In the genomic region with DNA sequence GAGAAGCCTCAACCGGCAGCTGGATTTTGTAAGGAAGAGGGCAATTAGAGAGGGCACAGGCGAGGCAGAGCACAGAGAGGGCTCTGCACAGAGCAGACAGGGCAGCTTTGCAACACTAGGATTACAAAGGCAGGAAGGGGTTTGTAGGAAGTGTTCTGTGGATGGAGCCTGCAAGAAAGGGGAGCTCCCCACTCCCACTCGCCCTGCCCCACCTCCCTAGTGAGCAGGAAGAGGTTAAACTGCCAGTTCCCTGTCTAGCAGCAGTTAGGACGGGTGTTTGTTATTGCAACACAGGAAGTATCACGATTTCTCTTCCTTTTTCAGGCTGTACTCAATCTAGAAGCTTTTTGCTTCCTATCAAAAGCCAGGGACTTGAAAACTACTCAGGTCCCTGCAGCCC, we compare ENCODE assay signal across 8 cellular contexts.
A peak's percentile ranks its signal among the peaks of the same experiment; 100 is the strongest.
DNase-seq lines count a peak whose midpoint lies in the region; ATAC-seq and TF ChIP-seq lines count a peak whose summit lies in the region.

No MANE protein-coding gene starts in this region.

- H3K36me3 Mint-ChIP-seq in CD4-positive, CD25-positive, alpha-beta regulatory T cell, result no peaks in the 10 kb centered on the region
- H3K36me3 Mint-ChIP-seq in GM23338 (ENCODE audit: low read depth), result peaks cover 2% of the 10 kb centered on the region; the same call in 1 of the 3 replicates
- H3K36me3 Mint-ChIP-seq in endodermal cell (ENCODE audit: low read depth), result peaks cover 4% of the 10 kb centered on the region

- peaks cover 43 to 92% (median 70%) of the 10 kb centered on the region in 4 donors for H3K4me1 Mint-ChIP-seq in CD4-positive, CD25-positive, alpha-beta regulatory T cell
- peaks cover 23% of the 10 kb centered on the region for H3K4me1 Mint-ChIP-seq in GM23338
- peaks cover 26% of the 10 kb centered on the region for H3K4me1 Mint-ChIP-seq in endodermal cell

- H3K9ac ChIP-seq in SK-N-MC (ENCODE audit: insufficient read length) (no peak overlapping the region), skeletal muscle satellite cell (ENCODE audit: low read depth, low read length) (no peak overlapping the region), endodermal cell (ENCODE audit: extremely low read depth, low read length, poor library complexity, severe bottlenecking) (no peak overlapping the region)

- H3K9me3 Mint-ChIP-seq in CD4-positive, CD25-positive, alpha-beta regulatory T cell, result peaks cover 0 to 5% (median 2%) of the 10 kb centered on the region in 7 donors
- peaks cover 3% of the 10 kb centered on the region; the same call in 2 of the 3 replicates for H3K9me3 Mint-ChIP-seq in GM23338
- H3K9me3 Mint-ChIP-seq in endodermal cell, result peaks cover 6% of the 10 kb centered on the region

- TF ChIP-seq EP300 in esophagus muscularis mucosa (IDR thresholded peaks at IDR 0.05), result no peak

- H2AFZ ChIP-seq in GM23338, result peak overlapping the region; percentile 90

- DNase-seq in CD4-positive, CD25-positive, alpha-beta regulatory T cell, result peak in 1 of 3 donors; percentile 85
- DNase-seq in GM23338 (ENCODE audit: low spot score) (no peak), SK-N-MC (ENCODE audit: low read depth, low spot score) (no peak), esophagus muscularis mucosa (ENCODE audit: extremely low spot score) (peak; percentile 86), lower leg skin (ENCODE audit: low spot score in 2 of 2) (no peak), endodermal cell (no peak)

- TF ChIP-seq POLR2A in esophagus muscularis mucosa (IDR thresholded peaks at IDR 0.05; ENCODE audit: low read depth), result no peak
- no peak for TF ChIP-seq POLR2A in lower leg skin (IDR thresholded peaks at IDR 0.05)

- peak overlapping the region; percentile 69 for H3K27ac ChIP-seq in CD4-positive, CD25-positive, alpha-beta regulatory T cell (ENCODE audit: insufficient read depth, low read length, poor library complexity, severe bottlenecking)
- no peak overlapping the region for H3K27ac ChIP-seq in GM23338 (ENCODE audit: low read depth)
- H3K27ac ChIP-seq in SK-N-MC, result no peak overlapping the region
- peak overlapping the region in 2 of 4 donors; percentile 19 to 31 for H3K27ac ChIP-seq in esophagus muscularis mucosa (replicated peaks in 1 of 4)
- H3K27ac ChIP-seq in endodermal cell (ENCODE audit: low read depth, low read length), result no peak overlapping the region

- no peaks in the 10 kb centered on the region for H3K27me3 ChIP-seq in CD4-positive, CD25-positive, alpha-beta regulatory T cell (ENCODE audit: control insufficient read depth, insufficient read depth, low read length)
- H3K27me3 ChIP-seq in GM23338 (ENCODE audit: insufficient read depth) (peaks cover 13% of the 10 kb centered on the region), esophagus muscularis mucosa (no peaks in the 10 kb centered on the region), skeletal muscle satellite cell (ENCODE audit: control insufficient read depth, insufficient read depth, low read length) (no peaks in the 10 kb centered on the region), endodermal cell (ENCODE audit: control insufficient read depth, insufficient read depth, low read length, poor library complexity, severe bottlenecking) (peaks cover 12% of the 10 kb centered on the region)

- no peak overlapping the region for H3K4me2 ChIP-seq in GM23338
- peak overlapping the region; percentile 62 for H3K4me2 ChIP-seq in skeletal muscle satellite cell (ENCODE audit: low read length)

- peaks cover 75% of the 10 kb centered on the region for H3K4me1 ChIP-seq in CD4-positive, CD25-positive, alpha-beta regulatory T cell (ENCODE audit: control insufficient read depth, insufficient read depth, low read length, poor library complexity, severe bottlenecking)
- peaks cover 9% of the 10 kb centered on the region for H3K4me1 ChIP-seq in GM23338 (ENCODE audit: insufficient read depth)
- H3K4me1 ChIP-seq in esophagus muscularis mucosa, result peaks cover 19 to 36% (median 30%) of the 10 kb centered on the region in 4 donors
- H3K4me1 ChIP-seq in skeletal muscle satellite cell (ENCODE audit: control insufficient read depth, insufficient read depth, low read length), result peaks cover 10% of the 10 kb centered on the region
- peaks cover 17% of the 10 kb centered on the region for H3K4me1 ChIP-seq in endodermal cell (ENCODE audit: control insufficient read depth, insufficient read depth, low read length)

- no peaks in the 10 kb centered on the region for H3K36me3 ChIP-seq in CD4-positive, CD25-positive, alpha-beta regulatory T cell (ENCODE audit: control insufficient read depth, insufficient read depth, low read length)
- H3K36me3 ChIP-seq in GM23338 (ENCODE audit: insufficient read depth), result no peaks in the 10 kb centered on the region
- H3K36me3 ChIP-seq in SK-N-MC (ENCODE audit: insufficient read depth, low read length), result no peaks in the 10 kb centered on the region
- no peaks in the 10 kb centered on the region for H3K36me3 ChIP-seq in esophagus muscularis mucosa
- H3K36me3 ChIP-seq in skeletal muscle satellite cell (ENCODE audit: insufficient read depth, low read length), result no peaks in the 10 kb centered on the region
- no peaks in the 10 kb centered on the region for H3K36me3 ChIP-seq in endodermal cell (ENCODE audit: control insufficient read depth, insufficient read depth, low read length)

- no peaks in the 10 kb centered on the region for H3K27me3 Mint-ChIP-seq in CD4-positive, CD25-positive, alpha-beta regulatory T cell
- H3K27me3 Mint-ChIP-seq in GM23338 (ENCODE audit: insufficient read depth, low read depth, poor library complexity) (peaks cover 10% of the 10 kb centered on the region), endodermal cell (ENCODE audit: insufficient read depth) (peaks cover 31% of the 10 kb centered on the region)

- H3K27ac Mint-ChIP-seq in CD4-positive, CD25-positive, alpha-beta regulatory T cell, result peak overlapping the region; percentile 82 to 94 (median 94)
- H3K27ac Mint-ChIP-seq in GM23338 (no peak overlapping the region), endodermal cell (no peak overlapping the region)

- no peaks in the 10 kb centered on the region for H4K20me1 ChIP-seq in GM23338 (replicated peaks; ENCODE audit: insufficient read depth)

- no peaks in the 10 kb centered on the region for H3K9me3 ChIP-seq in CD4-positive, CD25-positive, alpha-beta regulatory T cell (ENCODE audit: control insufficient read depth in 2 of 2, low read length in 2 of 2)
- H3K9me3 ChIP-seq in SK-N-MC (ENCODE audit: low read depth, low read length) (no peaks in the 10 kb centered on the region), esophagus muscularis mucosa (no peaks in the 10 kb centered on the region), skeletal muscle satellite cell (replicated peaks; ENCODE audit: low read length) (no peaks in the 10 kb centered on the region), endodermal cell (ENCODE audit: control insufficient read depth, low read length) (no peaks in the 10 kb centered on the region)

- H3K79me2 ChIP-seq in GM23338 (replicated peaks; ENCODE audit: insufficient read depth), result no peaks in the 10 kb centered on the region

- H3K4me3 ChIP-seq in CD4-positive, CD25-positive, alpha-beta regulatory T cell (ENCODE audit: low read depth, low read length), result peak overlapping the region; percentile 69
- H3K4me3 ChIP-seq in GM23338 (no peak overlapping the region), SK-N-MC (0 out of 2 replicates have a peak overlapping the region, but pooled peaks have one; percentile 7), esophagus muscularis mucosa (no peak overlapping the region), skeletal muscle satellite cell (ENCODE audit: low read length) (peak overlapping the region; percentile 30), lower leg skin (ENCODE audit: low read depth, poor library complexity, severe bottlenecking) (no peak overlapping the region), endodermal cell (ENCODE audit: low read length) (no peak overlapping the region)

- peak overlapping the region; percentile 69 to 86 (median 80) for H3K4me3 Mint-ChIP-seq in CD4-positive, CD25-positive, alpha-beta regulatory T cell
- H3K4me3 Mint-ChIP-seq in GM23338 (no peak overlapping the region; the same call in 2 of the 3 replicates), endodermal cell (no peak overlapping the region)

- no peak for TF ChIP-seq CTCF in GM23338 (conservative IDR thresholded peaks at IDR 0.05; ENCODE audit: low read depth in 2 of 2)
- no peak for TF ChIP-seq CTCF in esophagus muscularis mucosa (IDR thresholded peaks at IDR 0.05)
- no peak for TF ChIP-seq CTCF in lower leg skin (IDR thresholded peaks at IDR 0.05)
- no peak for TF ChIP-seq CTCF in endodermal cell (conservative IDR thresholded peaks at IDR 0.05)

- 0 out of 2 replicates have a peak, but pooled peaks cover 3% of the 10 kb centered on the region for H3F3A ChIP-seq in GM23338 (replicated peaks; ENCODE audit: low read depth)

- peak; percentile 48 to 65 for ATAC-seq in CD4-positive, CD25-positive, alpha-beta regulatory T cell (ENCODE audit: low read depth in 2 of 2)
- ATAC-seq in GM23338 (peak; percentile 39; the same call in 1 of the 3 replicates), HG02678 (IDR thresholded peaks at IDR 0.05; ENCODE audit: unreplicated experiment) (no peak)

- intact Hi-C loops in esophagus muscularis mucosa (cut with DNase I), result no loop called here
- intact Hi-C loops in lower leg skin (cut with DNase I; ENCODE audit: low total_unique reads), result no loop called here

- H3K9me2 ChIP-seq in GM23338 (ENCODE audit: insufficient read depth), result no peaks in the 10 kb centered on the region

- 27% methylated on average over 5 of the region's 5 CpGs for WGBS in esophagus muscularis mucosa
- 36 to 40% methylated on average over 5 of the region's 5 CpGs for WGBS in lower leg skin, 2 donors
- WGBS in endodermal cell (ENCODE audit: insufficient coverage in 1 of 2, insufficient read length in 1 of 2), 2 experiments, result 72 to 79% methylated on average over 3 to 5 of the region's 5 CpGs

TF ChIP-seq in GM23338, 12 proteins besides CTCF, POLR2A, EP300 and RAD21 (continues in another document):
- TF ChIP-seq POLR2AphosphoS5 (IDR thresholded peaks at IDR 0.05; ENCODE audit: low read depth) (no peak), EZH2 (IDR thresholded peaks at IDR 0.05; ENCODE audit: low read depth, unreplicated experiment) (no peak), ZNF331 (CRISPR knock-in tag; IDR thresholded peaks at IDR 0.05; ENCODE audit: low read depth) (no peak), EZH2phosphoT487 (IDR thresholded peaks at IDR 0.05; ENCODE audit: unreplicated experiment) (no peak), NANOG (IDR thresholded peaks at IDR 0.05; ENCODE audit: borderline replicate concordance) (no peak), JUNB (IDR thresholded peaks at IDR 0.05; ENCODE audit: unreplicated experiment) (no peak), ZNF114 (CRISPR knock-in tag; IDR thresholded peaks at IDR 0.05) (no peak), ETS1 (IDR thresholded peaks at IDR 0.05) (no peak)

Comparison
In these comparisons a context has a peak if more than half of its experiments do, and no peak if none do; other contexts are left out.
1. H3K4me3 ChIP-seq: peak in CD4-positive, CD25-positive, alpha-beta regulatory T cell (single experiment), SK-N-MC (single experiment) and skeletal muscle satellite cell (single experiment); none in GM23338 (single experiment), esophagus muscularis mucosa (0 of 4), lower leg skin (single experiment) and endodermal cell (single experiment).
2. H3K27ac Mint-ChIP-seq: peak in CD4-positive, CD25-positive, alpha-beta regulatory T cell (3 of 3); none in GM23338 (single experiment) and endodermal cell (single experiment).
3. H3K4me3 Mint-ChIP-seq: peak in CD4-positive, CD25-positive, alpha-beta regulatory T cell (4 of 4); none in GM23338 (single experiment) and endodermal cell (single experiment).